In genomic region chr15:74367296-74367854, GRCh38 we compare ENCODE assay signal across 17 cellular contexts. TPM values are rescaled to one million over a fixed set of nuclear protein-coding genes. Genes with fewer than 3 reads are reported as not detected.
DNase-seq lines count a peak whose midpoint lies in the region; ATAC-seq and TF ChIP-seq lines count a peak whose summit lies in the region.
"Had no signal": no experiment of that assay in that cellular context is flagged by ENCODE, and none has a peak within 500 bp of the region (broad histone marks: within the 10 kb centered on the region; RNA-seq: fewer than 3 reads in every experiment).

TSS of gene CYP11A1 (minus strand) at chr15:74367646. CDS start at chr15:74367585, 61 bp downstream.

- no peaks in the 10 kb centered on the region for H3K4me1 Mint-ChIP-seq in natural killer cell treated with Interleukin-12 subunit alpha and Interleukin-12 subunit beta and Interleukin-15 and Interleukin-18, amount 100 ng/mL, for 72 hours (ENCODE audit: low read depth in 2 of 2)

- H3K4me3 ChIP-seq in left ventricle myocardium inferior (peak within 1 kb of the TSS; percentile 72), right cardiac atrium (ENCODE audit: low read length) (no peak within 1 kb of the TSS), adrenal gland (peak within 1 kb of the TSS in 3 of 4 donors; percentile 8 to 56 (median 48))

- no peaks in the 10 kb centered on the region for H3K36me3 Mint-ChIP-seq in natural killer cell treated with Interleukin-12 subunit alpha and Interleukin-12 subunit beta and Interleukin-15 and Interleukin-18, amount 100 ng/mL, for 72 hours

- no peak within 1 kb of the TSS for H3K27ac Mint-ChIP-seq in natural killer cell treated with Interleukin-12 subunit alpha and Interleukin-12 subunit beta and Interleukin-15 and Interleukin-18, amount 100 ng/mL, for 72 hours

- no peaks in the 10 kb centered on the region for H3K9me3 ChIP-seq in left ventricle myocardium inferior (replicated peaks)
- H3K9me3 ChIP-seq in right cardiac atrium (ENCODE audit: control insufficient read depth, low read length): no peaks in the 10 kb centered on the region
- H3K9me3 ChIP-seq in adrenal gland (replicated peaks in 1 of 3): no peaks in the 10 kb centered on the region
- H3K9me3 ChIP-seq: colonic mucosa, uterus had no signal

- no peak for ATAC-seq in right cardiac atrium
- ATAC-seq in natural killer cell treated with Interleukin-12 subunit alpha and Interleukin-12 subunit beta and Interleukin-15 and Interleukin-18, amount 100 ng/mL, for 72 hours: no peak
- ATAC-seq in GM18511 (IDR thresholded peaks at IDR 0.05; ENCODE audit: unreplicated experiment): no peak

- peaks cover 52% of the 10 kb centered on the region for H3K27me3 ChIP-seq in left ventricle myocardium inferior (ENCODE audit: low read depth)
- no peaks in the 10 kb centered on the region for H3K27me3 ChIP-seq in right cardiac atrium (ENCODE audit: control insufficient read depth, insufficient read depth)
- H3K27me3 ChIP-seq in adrenal gland: no peaks in the 10 kb centered on the region
- H3K27me3 ChIP-seq: uterus had no signal

- DNase-seq in left ventricle myocardium inferior: no peak
- DNase-seq in right cardiac atrium: no peak
- peak; percentile 69 to 91 (median 84) for DNase-seq in adrenal gland
- peak; percentile 20 for DNase-seq in natural killer cell treated with Interleukin-12 subunit alpha and Interleukin-12 subunit beta and Interleukin-15 and Interleukin-18, amount 100 ng/mL, for 72 hours (ENCODE audit: low spot score)
- DNase-seq in EL: no peak
- DNase-seq in stimulated activated naive CD4-positive, alpha-beta T cell (lab: John Stamatoyannopoulos, UW): no peak
- DNase-seq in NCI-H2196 (lab: John Stamatoyannopoulos, UW; ENCODE audit: unreplicated experiment): no peak
- DNase-seq: activated CD4-positive, alpha-beta T cell treated with anti-CD3 and anti-CD28 coated beads, Interleukin-2, amount 50 U/mL, for 48 hours; activated naive CD4-positive, alpha-beta T cell treated with anti-CD3 and anti-CD28 coated beads, Interleukin-2, amount 50 U/mL, for 16 hours; colonic mucosa; DMS153; NCI-H1417; NCI-H526; RPMI8226; T-helper 2 cell; uterus had no signal

- peaks cover 14% of the 10 kb centered on the region for H3K4me1 ChIP-seq in left ventricle myocardium inferior
- H3K4me1 ChIP-seq in right cardiac atrium (ENCODE audit: control insufficient read depth, insufficient read depth, low read length): no peaks in the 10 kb centered on the region
- peaks cover 24 to 30% of the 10 kb centered on the region in 2 donors for H3K4me1 ChIP-seq in adrenal gland (replicated peaks in 1 of 2)
- H3K4me1 ChIP-seq: colonic mucosa, uterus had no signal

- WGBS in right cardiac atrium: 88% methylated on average over 12 of the region's 12 CpGs
- 20 to 50% (median 38%) methylated on average over 5 to 12 of the region's 12 CpGs for WGBS in adrenal gland, 4 donors

- H3K9me3 Mint-ChIP-seq in natural killer cell treated with Interleukin-12 subunit alpha and Interleukin-12 subunit beta and Interleukin-15 and Interleukin-18, amount 100 ng/mL, for 72 hours: no peaks in the 10 kb centered on the region

- H3K36me3 ChIP-seq in left ventricle myocardium inferior (no peaks in the 10 kb centered on the region), adrenal gland (replicated peaks in 1 of 2) (no peaks in the 10 kb centered on the region)
- H3K36me3 ChIP-seq: colonic mucosa, uterus had no signal

- TF ChIP-seq CTCF in left ventricle myocardium inferior (IDR thresholded peaks at IDR 0.05; ENCODE audit: borderline replicate concordance): no peak
- TF ChIP-seq CTCF in adrenal gland (IDR thresholded peaks at IDR 0.05): no peak

- H3K27ac ChIP-seq in left ventricle myocardium inferior (replicated peaks): no peak within 1 kb of the TSS
- H3K27ac ChIP-seq in right cardiac atrium (ENCODE audit: low read length): no peak within 1 kb of the TSS
- H3K27ac ChIP-seq in adrenal gland: peak within 1 kb of the TSS; percentile 60 to 95 (median 94)
- H3K27ac ChIP-seq: colonic mucosa had no signal

- intact Hi-C loops in left ventricle myocardium inferior (cut with micrococcal nuclease): no loop called here
- intact Hi-C loops in right cardiac atrium (cut with DNase I): no loop called here
- intact Hi-C loops in adrenal gland (cut with DNase I): no loop called here

- TF ChIP-seq POLR2A in adrenal gland (IDR thresholded peaks at IDR 0.05): peak; percentile 87 to 95

- peaks cover 14 to 15% of the 10 kb centered on the region in 2 donors for H3K27me3 Mint-ChIP-seq in natural killer cell treated with Interleukin-12 subunit alpha and Interleukin-12 subunit beta and Interleukin-15 and Interleukin-18, amount 100 ng/mL, for 72 hours

- no peak within 1 kb of the TSS for H3K4me3 Mint-ChIP-seq in natural killer cell treated with Interleukin-12 subunit alpha and Interleukin-12 subunit beta and Interleukin-15 and Interleukin-18, amount 100 ng/mL, for 72 hours

RNA-seq across cellular contexts. Expression of gene CYP11A1, which starts in this region (rescaled TPM):
- total RNA-seq in left ventricle myocardium inferior (0.27 TPM), right cardiac atrium (1 to 10 TPM; 1.1 to 1.7 (median 1.3) TPM), adrenal gland (1,000 to 10,000 TPM in 6 of 8 donors, 100 to 1,000 TPM in 2; 635 to 3,326 (median 1,366) TPM)
- polyA plus RNA-seq in right cardiac atrium (0.66 TPM), adrenal gland (1,000 to 10,000 TPM in 1 of 3 donors, 100 to 1,000 TPM in 2; 233 to 4,804 (median 738) TPM)
- total RNA-seq in natural killer cell treated with Interleukin-12 subunit alpha and Interleukin-12 subunit beta and Interleukin-15 and Interleukin-18, amount 100 ng/mL, for 72 hours: 1 to 10 TPM in 1 of 2 donors, not detected in 1; 1.0 TPM

Comparison
In these comparisons a context has a peak if more than half of its experiments do, and no peak if none do; other contexts are left out.
1. RNA of gene CYP11A1 (total RNA-seq): 635 to 3,326 TPM in adrenal gland; 1.1 to 1.7 TPM in right cardiac atrium, 1.0 TPM in natural killer cell treated with Interleukin-12 subunit alpha and Interleukin-12 subunit beta and Interleukin-15 and Interleukin-18, amount 100 ng/mL, for 72 hours and 0.27 TPM in left ventricle myocardium inferior (single experiment); every median in the first group is over 100 times any median in the second.
2. RNA of gene CYP11A1 (polyA plus RNA-seq): 233 to 4,804 TPM in adrenal gland; 0.66 TPM in right cardiac atrium (single experiment); every median in the first group is over 100 times any median in the second.
3. DNase-seq: peak in adrenal gland (7 of 7) and natural killer cell treated with Interleukin-12 subunit alpha and Interleukin-12 subunit beta and Interleukin-15 and Interleukin-18, amount 100 ng/mL, for 72 hours (single experiment); none in left ventricle myocardium inferior (single experiment), right cardiac atrium (0 of 3), EL (single experiment), stimulated activated naive CD4-positive, alpha-beta T cell (0 of 6) and NCI-H2196 (single experiment).
4. H3K27ac ChIP-seq: peak in adrenal gland (5 of 5); none in left ventricle myocardium inferior (single experiment) and right cardiac atrium (single experiment).